In the genomic region with DNA sequence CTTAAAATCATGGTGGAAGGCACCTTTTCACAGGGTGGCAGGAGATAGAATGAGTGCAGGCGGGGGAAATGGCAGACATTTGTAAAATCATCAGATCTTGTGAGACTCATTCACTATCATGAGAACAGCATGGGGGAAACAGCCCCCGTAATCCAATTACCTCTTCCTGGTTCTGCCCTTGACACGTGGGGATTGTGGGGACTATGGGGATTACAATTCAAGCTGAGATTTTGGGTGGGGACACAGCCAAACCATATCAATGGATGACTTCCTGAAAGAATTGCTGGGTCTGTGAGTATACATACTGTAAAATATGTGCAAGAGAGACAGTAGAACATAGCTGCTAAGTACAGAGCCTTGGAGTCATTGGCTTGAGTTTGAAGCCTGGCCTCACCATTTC, we compare ENCODE assay signal across 1 cellular context.
TF ChIP-seq lines count a peak whose summit lies in the region.

No MANE protein-coding gene starts in this region.

TF ChIP-seq in IMR-90, 13 proteins besides CTCF, POLR2A, EP300 and RAD21:
- TF ChIP-seq MAFK (IDR thresholded peaks at IDR 0.05; ENCODE audit: low read depth, low read length) (no peak), BHLHE40 (IDR thresholded peaks at IDR 0.05; ENCODE audit: low read depth, low read length) (no peak), FOS (IDR thresholded peaks at IDR 0.05; ENCODE audit: low read depth, low read length) (no peak), MAZ (IDR thresholded peaks at IDR 0.05; ENCODE audit: borderline replicate concordance, low read depth, low read length) (no peak), CEBPB (IDR thresholded peaks at IDR 0.05; ENCODE audit: low read depth, low read length) (no peak), MXI1 (IDR thresholded peaks at IDR 0.05; ENCODE audit: borderline replicate concordance, low read depth, low read length) (no peak), CHD1 (IDR thresholded peaks at IDR 0.05; ENCODE audit: low read depth, low read length) (no peak), NFE2L2 (IDR thresholded peaks at IDR 0.05; ENCODE audit: low read depth, low read length) (no peak), RCOR1 (IDR thresholded peaks at IDR 0.05; ENCODE audit: insufficient replicate concordance, low read length) (no peak), SMC3 (IDR thresholded peaks at IDR 0.05; ENCODE audit: low read depth, low read length) (no peak), ELK1 (IDR thresholded peaks at IDR 0.05; ENCODE audit: borderline replicate concordance, low read depth, low read length) (no peak), RFX5 (IDR thresholded peaks at IDR 0.05; ENCODE audit: low read depth, low read length) (no peak)
- TF ChIP-seq, protein P1, sequence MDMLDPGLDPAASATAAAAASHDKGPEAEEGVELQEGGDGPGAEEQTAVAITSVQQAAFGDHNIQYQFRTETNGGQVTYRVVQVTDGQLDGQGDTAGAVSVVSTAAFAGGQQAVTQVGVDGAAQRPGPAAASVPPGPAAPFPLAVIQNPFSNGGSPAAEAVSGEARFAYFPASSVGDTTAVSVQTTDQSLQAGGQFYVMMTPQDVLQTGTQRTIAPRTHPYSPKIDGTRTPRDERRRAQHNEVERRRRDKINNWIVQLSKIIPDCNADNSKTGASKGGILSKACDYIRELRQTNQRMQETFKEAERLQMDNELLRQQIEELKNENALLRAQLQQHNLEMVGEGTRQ (IDR thresholded peaks at IDR 0.05; ENCODE audit: low read depth, low read length), result no peak
